In genomic region chr9:126805546-126806262, GRCh38 we compare ENCODE assay signal across 8 cellular contexts. TPM values are rescaled to one million over a fixed set of nuclear protein-coding genes. Genes with fewer than 3 reads are reported as not detected.
DNase-seq lines count a peak whose midpoint lies in the region; ATAC-seq and TF ChIP-seq lines count a peak whose summit lies in the region.

No MANE protein-coding gene starts in this region.

- peak; percentile 81 for ATAC-seq in HG03095 (IDR thresholded peaks at IDR 0.05; ENCODE audit: unreplicated experiment)

- peaks cover 63% of the 10 kb centered on the region for H3K4me1 ChIP-seq in left ventricle myocardium inferior
- peaks cover 28 to 39% (median 31%) of the 10 kb centered on the region in 3 donors for H3K4me1 ChIP-seq in skeletal muscle tissue (ENCODE audit: control insufficient read depth in 3 of 3, insufficient read depth in 3 of 3, low read length in 3 of 3)

- H3K4me3 ChIP-seq in left ventricle myocardium inferior (peak overlapping the region; percentile 77), skeletal muscle tissue (ENCODE audit: low read length in 3 of 3) (peak overlapping the region; percentile 90 to 99 (median 96))

- H3K4me3 Mint-ChIP-seq in activated naive CD4-positive, alpha-beta T cell treated with anti-CD3 and anti-CD28 coated beads, Interleukin-2, amount 10 ng/mL, durations not matched to agents 7 days and 5 days, result peak overlapping the region; percentile 93

- peaks cover 5% of the 10 kb centered on the region for H3K27me3 Mint-ChIP-seq in activated naive CD4-positive, alpha-beta T cell treated with anti-CD3 and anti-CD28 coated beads, Interleukin-2, amount 10 ng/mL, durations not matched to agents 7 days and 5 days

- intact Hi-C loops in left ventricle myocardium inferior (cut with micrococcal nuclease), result no loop called here

- peaks cover 38% of the 10 kb centered on the region for H3K4me1 Mint-ChIP-seq in activated naive CD4-positive, alpha-beta T cell treated with anti-CD3 and anti-CD28 coated beads, Interleukin-2, amount 10 ng/mL, durations not matched to agents 7 days and 5 days

- CTCF ChIA-PET in activated naive CD4-positive, alpha-beta T cell treated with anti-CD3 and anti-CD28 coated beads, Interleukin-2, amount 10 ng/mL, durations not matched to agents 7 days and 5 days (lab: Charles Lee), result interaction anchor here (0.9 to 2.3 kb wide), 4 partner anchors 50 to 102 kb away, joined by 3 to 7 read pairs (median 5); partner anchors contain the start of gene ZBTB34

- no peak for TF ChIP-seq CTCF in left ventricle myocardium inferior (IDR thresholded peaks at IDR 0.05; ENCODE audit: borderline replicate concordance)

- peaks cover 2% of the 10 kb centered on the region for H3K9me3 Mint-ChIP-seq in activated naive CD4-positive, alpha-beta T cell treated with anti-CD3 and anti-CD28 coated beads, Interleukin-2, amount 10 ng/mL, durations not matched to agents 7 days and 5 days

- H3K36me3 Mint-ChIP-seq in activated naive CD4-positive, alpha-beta T cell treated with anti-CD3 and anti-CD28 coated beads, Interleukin-2, amount 10 ng/mL, durations not matched to agents 7 days and 5 days, result peaks cover 10% of the 10 kb centered on the region

- H3K27me3 ChIP-seq in left ventricle myocardium inferior (ENCODE audit: low read depth) (no peaks in the 10 kb centered on the region), skeletal muscle tissue (ENCODE audit: control insufficient read depth in 3 of 3, insufficient read depth in 3 of 3, low read length in 3 of 3) (no peaks in the 10 kb centered on the region)

- H3K27ac ChIP-seq in left ventricle myocardium inferior (replicated peaks) (peak overlapping the region; percentile 92), skeletal muscle tissue (ENCODE audit: low read depth, low read length) (peak overlapping the region; percentile 100)

- H3K9me3 ChIP-seq in left ventricle myocardium inferior (replicated peaks) (no peaks in the 10 kb centered on the region), skeletal muscle tissue (ENCODE audit: control insufficient read depth in 3 of 3, low read length in 3 of 3) (no peaks in the 10 kb centered on the region)

- peak; percentile 76 for DNase-seq in activated gamma-delta T cell treated with Interleukin-2 at 50 U/mL for 16 hours
- DNase-seq in activated gamma-delta T cell (lab: John Stamatoyannopoulos, UW), result no peak
- peak; percentile 78 for DNase-seq in SIG-M5 treated with dmso at 0.1 percent for 504 hours (lab: John Stamatoyannopoulos, UW; ENCODE audit: unreplicated experiment)
- DNase-seq in activated naive CD4-positive, alpha-beta T cell treated with anti-CD3 and anti-CD28 coated beads, Interleukin-2, amount 10 ng/mL, durations not matched to agents 7 days and 5 days, result peak; percentile 86
- peak; percentile 61 for DNase-seq in left ventricle myocardium inferior
- no peak for DNase-seq in 8988T

- H3K9ac ChIP-seq in skeletal muscle tissue (ENCODE audit: low read depth in 1 of 3, low read length in 3 of 3), result peak overlapping the region; percentile 98 to 100 (median 99)

- H3K27ac Mint-ChIP-seq in activated naive CD4-positive, alpha-beta T cell treated with anti-CD3 and anti-CD28 coated beads, Interleukin-2, amount 10 ng/mL, durations not matched to agents 7 days and 5 days, result peak overlapping the region; percentile 95

- peaks cover 18% of the 10 kb centered on the region for H3K36me3 ChIP-seq in left ventricle myocardium inferior
- H3K36me3 ChIP-seq in skeletal muscle tissue (ENCODE audit: control insufficient read depth in 3 of 3, insufficient read depth in 3 of 3, low read length in 3 of 3), result peaks cover 0 to 5% (median 0%) of the 10 kb centered on the region in 3 donors

RNA-seq across cellular contexts. Expression of gene ZBTB43, which starts 0.9 kb away (rescaled TPM):
- total RNA-seq in left ventricle myocardium inferior, result 30.2 TPM
- 12.0 TPM for total RNA-seq in skeletal muscle tissue

RNA-seq across cellular contexts. Expression of gene ZBTB34, which starts 54.7 kb away (rescaled TPM):
- total RNA-seq in left ventricle myocardium inferior, result 4.5 TPM
- total RNA-seq in skeletal muscle tissue, result 17.2 TPM

Comparison
In these comparisons a context has a peak if more than half of its experiments do, and no peak if none do; other contexts are left out.
1. DNase-seq: peak in activated gamma-delta T cell treated with Interleukin-2 at 50 U/mL for 16 hours (single experiment), SIG-M5 treated with dmso at 0.1 percent for 504 hours (single experiment), activated naive CD4-positive, alpha-beta T cell treated with anti-CD3 and anti-CD28 coated beads, Interleukin-2, amount 10 ng/mL, durations not matched to agents 7 days and 5 days (single experiment) and left ventricle myocardium inferior (single experiment); none in activated gamma-delta T cell (single experiment) and 8988T (single experiment).